ENCODE assay signal across 8 cellular contexts in the genomic region with DNA sequence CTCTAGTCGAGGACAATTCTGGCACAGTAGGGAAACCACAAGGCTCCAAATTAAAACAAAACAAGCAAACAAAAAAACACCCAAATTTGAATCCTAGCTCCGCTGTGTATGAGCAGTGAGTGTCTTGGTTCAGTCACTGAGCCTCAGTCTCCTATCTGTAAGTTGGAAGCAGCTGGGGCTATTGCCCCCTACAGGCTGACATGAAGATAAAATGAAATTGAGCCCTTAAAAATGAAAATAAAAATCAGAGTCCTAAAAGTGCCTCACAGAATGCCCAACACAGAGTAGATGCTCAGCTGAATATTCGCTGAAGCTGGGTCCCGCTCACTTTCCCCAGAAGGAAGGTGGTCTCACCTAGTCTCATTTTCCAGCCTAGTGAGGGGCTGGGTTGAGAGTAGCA.
DNase-seq lines count a peak whose midpoint lies in the region; ATAC-seq, FAIRE-seq and TF ChIP-seq lines count a peak whose summit lies in the region.

No MANE protein-coding gene starts in this region.

- H3K4me3 ChIP-seq in heart left ventricle (no peak overlapping the region), right cardiac atrium (ENCODE audit: low read length) (no peak overlapping the region), Peyer's patch (no peak overlapping the region), upper lobe of left lung (no peak overlapping the region), uterus (no peak overlapping the region)

- H3K27me3 ChIP-seq in heart left ventricle: peaks cover 0 to 16% (median 0%) of the 10 kb centered on the region in 9 donors
- no peaks in the 10 kb centered on the region for H3K27me3 ChIP-seq in right cardiac atrium (ENCODE audit: control insufficient read depth, insufficient read depth)
- H3K27me3 ChIP-seq in Peyer's patch: no peaks in the 10 kb centered on the region
- H3K27me3 ChIP-seq in upper lobe of left lung: no peaks in the 10 kb centered on the region
- no peaks in the 10 kb centered on the region for H3K27me3 ChIP-seq in uterus

- TF ChIP-seq CTCF in heart left ventricle (IDR thresholded peaks at IDR 0.05) (peak in 10 of 12 donors; percentile 16 to 54 (median 40)), Peyer's patch (IDR thresholded peaks at IDR 0.05) (peak; percentile 18 to 42 (median 38)), upper lobe of left lung (IDR thresholded peaks at IDR 0.05) (peak in 4 of 6 experiments; percentile 13 to 24 (median 20)), uterus (IDR thresholded peaks at IDR 0.05) (no peak)

- no peak for TF ChIP-seq POLR2A in heart left ventricle (IDR thresholded peaks at IDR 0.05)
- no peak for TF ChIP-seq POLR2A in Peyer's patch (IDR thresholded peaks at IDR 0.05)
- TF ChIP-seq POLR2A in upper lobe of left lung (IDR thresholded peaks at IDR 0.05): no peak
- TF ChIP-seq POLR2A in uterus (IDR thresholded peaks at IDR 0.05): no peak

- H3K4me1 ChIP-seq in heart left ventricle (peaks cover 0 to 55% (median 25%) of the 10 kb centered on the region in 12 donors), right cardiac atrium (ENCODE audit: control insufficient read depth, insufficient read depth, low read length) (peaks cover 8% of the 10 kb centered on the region), Peyer's patch (no peaks in the 10 kb centered on the region), upper lobe of left lung (peaks cover 5 to 13% (median 6%) of the 10 kb centered on the region in 4 donors), uterus (peaks cover 0 to 6% of the 10 kb centered on the region in 2 donors)

- no peak for DNase-seq in heart left ventricle
- no peak for DNase-seq in right cardiac atrium
- no peak for DNase-seq in Peyer's patch
- DNase-seq in fibroblast of peridontal ligament (ENCODE audit: extremely low read depth): peak; percentile 13
- no peak for DNase-seq in upper lobe of left lung
- DNase-seq in GM19240 (ENCODE audit: insufficient read length, low spot score): no peak
- DNase-seq in uterus: no peak
- no peak for DNase-seq in HTR-8/SVneo (ENCODE audit: insufficient read length, low spot score)

- H3K9me3 ChIP-seq in heart left ventricle (no peaks in the 10 kb centered on the region), right cardiac atrium (ENCODE audit: control insufficient read depth, low read length) (no peaks in the 10 kb centered on the region), Peyer's patch (no peaks in the 10 kb centered on the region), upper lobe of left lung (no peaks in the 10 kb centered on the region), uterus (no peaks in the 10 kb centered on the region)

- H3K27ac ChIP-seq in heart left ventricle (no peak overlapping the region), right cardiac atrium (ENCODE audit: low read length) (no peak overlapping the region), Peyer's patch (no peak overlapping the region), upper lobe of left lung (no peak overlapping the region), uterus (no peak overlapping the region)

- ATAC-seq in heart left ventricle (no peak), right cardiac atrium (no peak), upper lobe of left lung (ENCODE audit: low FRiP score in 2 of 2) (no peak)

- intact Hi-C loops in heart left ventricle (cut with DNase I): no loop called here
- intact Hi-C loops in right cardiac atrium (cut with DNase I): no loop called here
- intact Hi-C loops in uterus (cut with DNase I; ENCODE audit: low total_unique reads): no loop called here

- WGBS in heart left ventricle, 4 donors: 87 to 91% (median 88%) methylated on average over 4 of the region's 4 CpGs
- WGBS in right cardiac atrium: 87% methylated on average over 4 of the region's 4 CpGs
- WGBS in upper lobe of left lung, 2 donors: 71 to 81% methylated on average over 4 of the region's 4 CpGs

- no peak for TF ChIP-seq EP300 in upper lobe of left lung (IDR thresholded peaks at IDR 0.05)

- FAIRE-seq in HTR-8/SVneo (lab: Jason Lieb, UNC): no peak

- H3K36me3 ChIP-seq in heart left ventricle: peaks cover 0 to 10% (median 0%) of the 10 kb centered on the region in 9 donors
- no peaks in the 10 kb centered on the region for H3K36me3 ChIP-seq in Peyer's patch
- H3K36me3 ChIP-seq in upper lobe of left lung: no peaks in the 10 kb centered on the region
- H3K36me3 ChIP-seq in uterus: no peaks in the 10 kb centered on the region

Comparison
In these comparisons a context has a peak if more than half of its experiments do, and no peak if none do; other contexts are left out.
1. CTCF ChIP-seq: peak in heart left ventricle (10 of 12), Peyer's patch (6 of 6) and upper lobe of left lung (4 of 6); none in uterus (0 of 4).